In the genomic region with DNA sequence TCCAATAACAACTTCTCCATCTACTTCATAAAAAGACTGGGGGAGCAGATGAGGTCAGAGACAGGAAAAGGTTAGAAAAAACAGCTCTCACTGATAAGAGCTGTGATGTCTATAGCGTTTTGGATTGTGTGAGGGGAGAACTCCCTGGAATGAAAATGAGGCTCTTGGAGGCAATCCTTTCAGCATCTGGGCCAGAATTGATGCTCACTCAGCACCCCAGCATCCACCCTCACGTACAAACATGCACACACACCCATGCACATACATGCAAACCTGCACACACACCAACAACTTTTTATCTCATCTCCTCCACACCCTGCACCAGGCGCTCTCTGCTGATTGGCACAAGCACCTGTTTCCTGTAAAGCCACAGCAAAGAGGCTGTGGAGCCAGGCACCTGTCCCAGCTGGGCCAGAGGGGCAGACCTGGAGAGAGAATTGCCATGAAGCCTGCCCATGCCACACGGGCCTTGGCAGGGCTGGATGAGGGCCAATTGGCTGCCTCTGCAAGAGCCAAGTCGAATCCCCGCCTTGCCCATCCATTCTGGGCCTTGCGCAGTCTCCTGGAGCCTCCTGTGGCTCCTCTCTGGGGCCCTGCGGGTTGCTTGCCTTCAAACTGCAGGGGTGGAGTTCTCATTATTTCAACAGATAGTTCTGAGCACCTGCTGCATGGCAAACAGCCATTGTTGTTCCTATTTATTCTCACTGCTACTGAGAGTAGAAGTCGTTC, we compare ENCODE assay signal across 9 cellular contexts. TPM values are rescaled to one million over a fixed set of nuclear protein-coding genes. Genes with fewer than 3 reads are reported as not detected.
DNase-seq lines count a peak whose midpoint lies in the region; ATAC-seq, FAIRE-seq and TF ChIP-seq lines count a peak whose summit lies in the region.
"Had no signal": no experiment of that assay in that cellular context is flagged by ENCODE, and none has a peak within 500 bp of the region (broad histone marks: within the 10 kb centered on the region; RNA-seq: fewer than 3 reads in every experiment).

No MANE protein-coding gene starts in this region.

- ATAC-seq in HG03571 (IDR thresholded peaks at IDR 0.05; ENCODE audit: unreplicated experiment) = no peak

- peaks cover 0 to 2% of the 10 kb centered on the region in 2 donors for H3K27me3 Mint-ChIP-seq in CD8-positive, alpha-beta memory T cell
- no peaks in the 10 kb centered on the region for H3K27me3 Mint-ChIP-seq in activated CD4-positive, alpha-beta memory T cell treated with anti-CD3 and anti-CD28 coated beads, Interleukin-2, amount 10 ng/mL, durations not matched to agents 7 days and 5 days
- H3K27me3 Mint-ChIP-seq in endothelial cell (ENCODE audit: unreplicated experiment) = peaks cover 7% of the 10 kb centered on the region

- peaks cover 42 to 57% (median 49%) of the 10 kb centered on the region in 3 donors for H3K4me1 Mint-ChIP-seq in CD8-positive, alpha-beta memory T cell
- peaks cover 35% of the 10 kb centered on the region for H3K4me1 Mint-ChIP-seq in activated CD4-positive, alpha-beta memory T cell treated with anti-CD3 and anti-CD28 coated beads, Interleukin-2, amount 10 ng/mL, durations not matched to agents 7 days and 5 days
- H3K4me1 Mint-ChIP-seq in endothelial cell (ENCODE audit: unreplicated experiment) = peaks cover 13% of the 10 kb centered on the region

- no peak for FAIRE-seq in kidney (lab: Jason Lieb, UNC)
- FAIRE-seq: TTC549 had no signal

- peak overlapping the region; percentile 46 to 84 (median 77) for H3K4me3 Mint-ChIP-seq in CD8-positive, alpha-beta memory T cell
- no peak overlapping the region for H3K4me3 Mint-ChIP-seq in activated CD4-positive, alpha-beta memory T cell treated with anti-CD3 and anti-CD28 coated beads, Interleukin-2, amount 10 ng/mL, durations not matched to agents 7 days and 5 days
- no peak overlapping the region for H3K4me3 Mint-ChIP-seq in endothelial cell (ENCODE audit: unreplicated experiment)

- peak overlapping the region; percentile 92 to 98 (median 96) for H3K27ac Mint-ChIP-seq in CD8-positive, alpha-beta memory T cell
- peak overlapping the region; percentile 86 for H3K27ac Mint-ChIP-seq in activated CD4-positive, alpha-beta memory T cell treated with anti-CD3 and anti-CD28 coated beads, Interleukin-2, amount 10 ng/mL, durations not matched to agents 7 days and 5 days
- no peak overlapping the region for H3K27ac Mint-ChIP-seq in endothelial cell (ENCODE audit: unreplicated experiment)

- no peak overlapping the region for H3K27ac ChIP-seq in CD8-positive, alpha-beta memory T cell (ENCODE audit: low read depth, low read length)
- no peak overlapping the region for H3K27ac ChIP-seq in kidney (ENCODE audit: low read depth in 2 of 2, low read length in 2 of 2)

- peaks cover 0 to 64% (median 12%) of the 10 kb centered on the region in 3 donors for H3K36me3 Mint-ChIP-seq in CD8-positive, alpha-beta memory T cell
- peaks cover 77% of the 10 kb centered on the region for H3K36me3 Mint-ChIP-seq in activated CD4-positive, alpha-beta memory T cell treated with anti-CD3 and anti-CD28 coated beads, Interleukin-2, amount 10 ng/mL, durations not matched to agents 7 days and 5 days (ENCODE audit: low read depth)
- no peaks in the 10 kb centered on the region for H3K36me3 Mint-ChIP-seq in endothelial cell (ENCODE audit: low read depth, unreplicated experiment)

- POLR2A ChIA-PET in CD8-positive, alpha-beta memory T cell (lab: Charles Lee) = interaction anchor here (0.9 to 1.4 kb wide), 2 partner anchors 52 to 71 kb away, joined by 3 to 4 read pairs; a partner anchor contains a TSS
- POLR2A ChIA-PET in activated CD4-positive, alpha-beta memory T cell treated with anti-CD3 and anti-CD28 coated beads, Interleukin-2, amount 10 ng/mL, durations not matched to agents 7 days and 5 days (lab: Charles Lee) = interaction anchor here (1.0 to 2.3 kb wide), 11 partner anchors 11 to 71 kb away, joined by 3 to 11 read pairs (median 4); a partner anchor contains a TSS
- POLR2A ChIA-PET in HEK293T (lab: Yijun Ruan, JAX) = interaction anchor here (1.5 kb wide), 1 partner anchor 11 kb away, joined by 4 read pairs; no protein-coding TSS in a partner anchor

- peaks cover 15% of the 10 kb centered on the region for H3K36me3 ChIP-seq in CD8-positive, alpha-beta memory T cell (ENCODE audit: insufficient read depth, low read length)
- H3K36me3 ChIP-seq in kidney (ENCODE audit: control insufficient read depth in 1 of 2, insufficient read depth in 2 of 2, low read length in 2 of 2) = no peaks in the 10 kb centered on the region

- intact Hi-C loops in kidney (cut with DNase I) = no loop called here

- no peak overlapping the region for H3K9ac ChIP-seq in kidney (ENCODE audit: low read length in 2 of 2)

- H3K9me3 Mint-ChIP-seq in CD8-positive, alpha-beta memory T cell = no peaks in the 10 kb centered on the region
- H3K9me3 Mint-ChIP-seq in activated CD4-positive, alpha-beta memory T cell treated with anti-CD3 and anti-CD28 coated beads, Interleukin-2, amount 10 ng/mL, durations not matched to agents 7 days and 5 days = no peaks in the 10 kb centered on the region
- no peaks in the 10 kb centered on the region for H3K9me3 Mint-ChIP-seq in endothelial cell (ENCODE audit: unreplicated experiment)

- peak overlapping the region; percentile 17 for H3K4me3 ChIP-seq in CD8-positive, alpha-beta memory T cell (ENCODE audit: low read length)
- no peak overlapping the region for H3K4me3 ChIP-seq in kidney (ENCODE audit: low read length in 2 of 2)

- CTCF ChIA-PET in CD8-positive, alpha-beta memory T cell (lab: Charles Lee) = interaction anchor here (0.8 to 4.5 kb wide), 10 partner anchors 10 to 71 kb away, joined by 3 to 23 read pairs (median 4); a partner anchor contains a TSS
- CTCF ChIA-PET in activated CD4-positive, alpha-beta memory T cell treated with anti-CD3 and anti-CD28 coated beads, Interleukin-2, amount 10 ng/mL, durations not matched to agents 7 days and 5 days (lab: Charles Lee) = interaction anchor here (0.8 to 3.5 kb wide), 5 partner anchors 19 to 64 kb away, joined by 3 to 17 read pairs (median 5); no protein-coding TSS in a partner anchor
- CTCF ChIA-PET in HEK293T (lab: Yijun Ruan, JAX) = interaction anchor here (1.4 to 2.2 kb wide), 3 partner anchors 11 to 21 kb away, joined by 4 to 10 read pairs (median 7); no protein-coding TSS in a partner anchor

- TF ChIP-seq CTCF in kidney (IDR thresholded peaks at IDR 0.05; ENCODE audit: borderline replicate concordance, extremely low read depth, insufficient read depth) (no peak), endothelial cell (IDR thresholded peaks at IDR 0.05; ENCODE audit: unreplicated experiment) (no peak)

- DNase-seq in CD8-positive, alpha-beta memory T cell = peak in 4 of 5 donors; percentile 9 to 83 (median 60)
- peak; percentile 98 for DNase-seq in NCI-H2081 treated with DMSO at 0.1 percent for 48 hours (lab: John Stamatoyannopoulos, UW)
- DNase-seq in activated CD4-positive, alpha-beta memory T cell treated with anti-CD3 and anti-CD28 coated beads, Interleukin-2, amount 10 ng/mL, durations not matched to agents 7 days and 5 days = peak; percentile 34
- peak; percentile 74 for DNase-seq in kidney
- DNase-seq in NCI-H1048 (lab: John Stamatoyannopoulos, UW) = no peak
- no peak for DNase-seq in HEK293T (ENCODE audit: extremely low spot score)
- DNase-seq in endothelial cell (ENCODE audit: low spot score) = no peak

- H3K27me3 ChIP-seq in CD8-positive, alpha-beta memory T cell (ENCODE audit: insufficient read depth, low read length, poor library complexity, severe bottlenecking) = no peaks in the 10 kb centered on the region

- no peaks in the 10 kb centered on the region for H3K9me3 ChIP-seq in CD8-positive, alpha-beta memory T cell (ENCODE audit: low read length)
- H3K9me3 ChIP-seq in kidney (ENCODE audit: control insufficient read depth in 1 of 2, low read length in 2 of 2) = no peaks in the 10 kb centered on the region

- H3K4me1 ChIP-seq in CD8-positive, alpha-beta memory T cell (ENCODE audit: insufficient read depth, low read length) = peaks cover 59% of the 10 kb centered on the region
- H3K4me1 ChIP-seq in kidney (ENCODE audit: control insufficient read depth in 1 of 2, insufficient read depth in 1 of 2, low read depth in 1 of 2, low read length in 2 of 2) = peaks cover 3 to 8% of the 10 kb centered on the region in 2 donors

TF ChIP-seq in HEK293T, 16 proteins besides CTCF, POLR2A, EP300 and RAD21:
- TF ChIP-seq LEF1 (IDR thresholded peaks at IDR 0.05; ENCODE audit: borderline replicate concordance) (no peak), FOXK2 (IDR thresholded peaks at IDR 0.05) (no peak), NFRKB (IDR thresholded peaks at IDR 0.05) (no peak), ZNF384 (IDR thresholded peaks at IDR 0.05) (no peak)
- TF ChIP-seq, protein P1, sequence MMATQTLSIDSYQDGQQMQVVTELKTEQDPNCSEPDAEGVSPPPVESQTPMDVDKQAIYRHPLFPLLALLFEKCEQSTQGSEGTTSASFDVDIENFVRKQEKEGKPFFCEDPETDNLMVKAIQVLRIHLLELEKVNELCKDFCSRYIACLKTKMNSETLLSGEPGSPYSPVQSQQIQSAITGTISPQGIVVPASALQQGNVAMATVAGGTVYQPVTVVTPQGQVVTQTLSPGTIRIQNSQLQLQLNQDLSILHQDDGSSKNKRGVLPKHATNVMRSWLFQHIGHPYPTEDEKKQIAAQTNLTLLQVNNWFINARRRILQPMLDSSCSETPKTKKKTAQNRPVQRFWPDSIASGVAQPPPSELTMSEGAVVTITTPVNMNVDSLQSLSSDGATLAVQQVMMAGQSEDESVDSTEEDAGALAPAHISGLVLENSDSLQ (IDR thresholded peaks at IDR 0.05) = no peak
TF ChIP-seq in HEK293T: peak in this region for 0.

RNA-seq across cellular contexts. Expression of a gene that starts 53.1 kb away (rescaled TPM):
- 10 to 100 TPM; 37.6 to 39.7 TPM for total RNA-seq in CD8-positive, alpha-beta memory T cell
- 4.3 TPM for polyA plus RNA-seq in CD8-positive, alpha-beta memory T cell
- 10 to 100 TPM; 86.2 to 89.5 TPM for total RNA-seq in activated CD4-positive, alpha-beta memory T cell treated with anti-CD3 and anti-CD28 coated beads, Interleukin-2, amount 10 ng/mL, durations not matched to agents 7 days and 5 days
- total RNA-seq in kidney = 18.5 TPM
- polyA plus RNA-seq in kidney (ENCODE audit: insufficient read depth, low read depth, low replicate concordance) = 0.54 TPM
- total RNA-seq in endothelial cell (ENCODE audit: unreplicated experiment) = 0.62 TPM

Comparison
In these comparisons a context has a peak if more than half of its experiments do, and no peak if none do; other contexts are left out.
1. DNase-seq: peak in CD8-positive, alpha-beta memory T cell (4 of 5), NCI-H2081 treated with DMSO at 0.1 percent for 48 hours (single experiment), activated CD4-positive, alpha-beta memory T cell treated with anti-CD3 and anti-CD28 coated beads, Interleukin-2, amount 10 ng/mL, durations not matched to agents 7 days and 5 days (single experiment) and kidney (single experiment); none in NCI-H1048 (single experiment), HEK293T (single experiment) and endothelial cell (single experiment).
2. H3K4me3 Mint-ChIP-seq: peak in CD8-positive, alpha-beta memory T cell (7 of 7); none in activated CD4-positive, alpha-beta memory T cell treated with anti-CD3 and anti-CD28 coated beads, Interleukin-2, amount 10 ng/mL, durations not matched to agents 7 days and 5 days (single experiment) and endothelial cell (single experiment).
3. RNA of a gene that starts 53.1 kb away (total RNA-seq): 86.2 to 89.5 TPM in activated CD4-positive, alpha-beta memory T cell treated with anti-CD3 and anti-CD28 coated beads, Interleukin-2, amount 10 ng/mL, durations not matched to agents 7 days and 5 days, 37.6 to 39.7 TPM in CD8-positive, alpha-beta memory T cell and 18.5 TPM in kidney (single experiment); 0.62 TPM in endothelial cell (single experiment); every median in the first group is over 10 times any median in the second.